ENCODE assay signal across 28 cellular contexts in the genomic region with DNA sequence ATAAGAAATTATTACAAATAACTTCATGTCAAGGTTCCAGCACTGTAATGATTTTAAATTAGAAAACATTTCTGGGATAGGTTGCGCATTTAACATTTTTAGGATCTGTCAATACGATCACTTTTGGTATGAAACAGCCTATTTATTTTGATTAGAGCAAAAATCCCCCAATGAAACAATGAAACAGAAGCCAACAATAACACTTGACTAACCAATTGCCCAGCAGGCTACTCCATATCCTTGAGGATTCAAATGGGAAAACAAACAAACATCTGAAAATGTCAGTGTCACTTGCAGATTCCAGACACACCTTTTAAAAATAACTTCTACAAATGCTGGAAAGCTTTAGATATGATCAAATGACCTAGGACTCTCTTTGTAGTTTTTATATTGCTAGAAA.
"Had no signal": no experiment of that assay in that cellular context is flagged by ENCODE, and none has a peak within 500 bp of the region (broad histone marks: within the 10 kb centered on the region; RNA-seq: fewer than 3 reads in every experiment).

No MANE protein-coding gene starts in this region.

- H3K36me3 Mint-ChIP-seq: activated CD4-positive, alpha-beta memory T cell treated with anti-CD3 and anti-CD28 coated beads for 36 hours; activated CD8-positive, alpha-beta memory T cell treated with anti-CD3 and anti-CD28 coated beads, Interleukin-2, amount 10 ng/mL, durations not matched to agents 7 days and 5 days; activated naive CD4-positive, alpha-beta T cell treated with anti-CD3 and anti-CD28 coated beads, Interleukin-2, amount 10 ng/mL, durations not matched to agents 7 days and 5 days; activated naive CD8-positive, alpha-beta T cell treated with anti-CD3 and anti-CD28 coated beads, Interleukin-2, amount 10 ng/mL, durations not matched to agents 7 days and 5 days; brain had no signal

- H3K4me1 Mint-ChIP-seq: activated CD4-positive, alpha-beta T cell treated with anti-CD3 and anti-CD28 coated beads for 36 hours; activated CD4-positive, alpha-beta T cell treated with anti-CD3 and anti-CD28 coated beads, Interleukin-2, amount 10 ng/mL, durations not matched to agents 24 days and 14 days; activated CD8-positive, alpha-beta memory T cell treated with anti-CD3 and anti-CD28 coated beads, Interleukin-2, amount 10 ng/mL, durations not matched to agents 7 days and 5 days; activated naive CD4-positive, alpha-beta T cell treated with anti-CD3 and anti-CD28 coated beads, Interleukin-2, amount 10 ng/mL, durations not matched to agents 7 days and 5 days; activated naive CD8-positive, alpha-beta T cell treated with anti-CD3 and anti-CD28 coated beads, Interleukin-2, amount 10 ng/mL, durations not matched to agents 7 days and 5 days; brain had no signal

- H3K27me3 Mint-ChIP-seq: activated CD4-positive, alpha-beta memory T cell treated with anti-CD3 and anti-CD28 coated beads for 36 hours; activated CD4-positive, alpha-beta T cell treated with anti-CD3 and anti-CD28 coated beads for 36 hours; activated CD4-positive, alpha-beta T cell treated with anti-CD3 and anti-CD28 coated beads, Interleukin-2, amount 10 ng/mL, durations not matched to agents 24 days and 14 days; activated CD8-positive, alpha-beta memory T cell treated with anti-CD3 and anti-CD28 coated beads, Interleukin-2, amount 10 ng/mL, durations not matched to agents 7 days and 5 days; activated naive CD4-positive, alpha-beta T cell treated with anti-CD3 and anti-CD28 coated beads, Interleukin-2, amount 10 ng/mL, durations not matched to agents 7 days and 5 days; activated naive CD8-positive, alpha-beta T cell treated with anti-CD3 and anti-CD28 coated beads, Interleukin-2, amount 10 ng/mL, durations not matched to agents 7 days and 5 days; brain had no signal

- ATAC-seq: activated CD4-positive, alpha-beta T cell treated with anti-CD3 and anti-CD28 coated beads for 36 hours; activated CD8-positive, alpha-beta memory T cell treated with anti-CD3 and anti-CD28 coated beads, Interleukin-2, amount 10 ng/mL, durations not matched to agents 7 days and 5 days; activated CD8-positive, alpha-beta T cell treated with anti-CD3 and anti-CD28 coated beads, Interleukin-2, amount 10 ng/mL, durations not matched to agents 7 days and 5 days; activated naive CD4-positive, alpha-beta T cell treated with anti-CD3 and anti-CD28 coated beads, Interleukin-2, amount 50 U/mL, for 72 hours had no signal

- H3K4me1 ChIP-seq: ascending aorta, breast epithelium, colonic mucosa had no signal

- H3K4me3 Mint-ChIP-seq: activated CD4-positive, alpha-beta memory T cell treated with anti-CD3 and anti-CD28 coated beads for 36 hours; activated CD4-positive, alpha-beta T cell treated with anti-CD3 and anti-CD28 coated beads for 36 hours; activated CD4-positive, alpha-beta T cell treated with anti-CD3 and anti-CD28 coated beads, Interleukin-2, amount 10 ng/mL, durations not matched to agents 24 days and 14 days; activated CD8-positive, alpha-beta memory T cell treated with anti-CD3 and anti-CD28 coated beads, Interleukin-2, amount 10 ng/mL, durations not matched to agents 7 days and 5 days; activated CD8-positive, alpha-beta T cell treated with anti-CD3 and anti-CD28 coated beads, Interleukin-2, amount 10 ng/mL, durations not matched to agents 7 days and 5 days; activated naive CD4-positive, alpha-beta T cell treated with anti-CD3 and anti-CD28 coated beads, Interleukin-2, amount 10 ng/mL, durations not matched to agents 7 days and 5 days; activated naive CD8-positive, alpha-beta T cell treated with anti-CD3 and anti-CD28 coated beads, Interleukin-2, amount 10 ng/mL, durations not matched to agents 7 days and 5 days; activated T-helper 1 cell treated with anti-CD3 and anti-CD28 coated beads, Interleukin-12 subunit alpha, Interleukin-12 subunit beta, Interleukin-2, Interleukin-4 antibody, amounts not matched to agents 30 ng/mL and 10 ng/mL and 1 ng/mL, durations not matched to agents 14 hours and 24 hours and 36 hours; brain had no signal

- H3K36me3 ChIP-seq: ascending aorta, cardiac muscle cell, colonic mucosa had no signal

- H3K27ac Mint-ChIP-seq: activated CD4-positive, alpha-beta memory T cell treated with anti-CD3 and anti-CD28 coated beads for 36 hours; activated CD4-positive, alpha-beta T cell treated with anti-CD3 and anti-CD28 coated beads for 36 hours; activated CD4-positive, alpha-beta T cell treated with anti-CD3 and anti-CD28 coated beads, Interleukin-2, amount 10 ng/mL, durations not matched to agents 24 days and 14 days; activated CD8-positive, alpha-beta memory T cell treated with anti-CD3 and anti-CD28 coated beads, Interleukin-2, amount 10 ng/mL, durations not matched to agents 7 days and 5 days; activated CD8-positive, alpha-beta T cell treated with anti-CD3 and anti-CD28 coated beads, Interleukin-2, amount 10 ng/mL, durations not matched to agents 7 days and 5 days; activated naive CD4-positive, alpha-beta T cell treated with anti-CD3 and anti-CD28 coated beads, Interleukin-2, amount 10 ng/mL, durations not matched to agents 7 days and 5 days; activated naive CD4-positive, alpha-beta T cell treated with anti-CD3 and anti-CD28 coated beads, Interleukin-2, amount 50 U/mL, for 72 hours; activated naive CD8-positive, alpha-beta T cell treated with anti-CD3 and anti-CD28 coated beads, Interleukin-2, amount 10 ng/mL, durations not matched to agents 7 days and 5 days; activated T-helper 1 cell treated with anti-CD3 and anti-CD28 coated beads, Interleukin-12 subunit alpha, Interleukin-12 subunit beta, Interleukin-2, Interleukin-4 antibody, amounts not matched to agents 30 ng/mL and 10 ng/mL and 1 ng/mL, durations not matched to agents 14 hours and 24 hours and 36 hours; brain had no signal

- DNase-seq: activated CD4-positive, alpha-beta memory T cell treated with anti-CD3 and anti-CD28 coated beads for 36 hours; activated CD4-positive, alpha-beta T cell treated with anti-CD3 and anti-CD28 coated beads for 36 hours; activated CD4-positive, alpha-beta T cell treated with anti-CD3 and anti-CD28 coated beads, Interleukin-2, amount 10 ng/mL, durations not matched to agents 24 days and 14 days; activated CD4-positive, CD25-positive, alpha-beta regulatory T cell; activated CD4-positive, CD25-positive, alpha-beta regulatory T cell treated with anti-CD3 and anti-CD28 coated beads, Interleukin-2, amount 50 U/mL, for 72 hours; activated CD8-positive, alpha-beta memory T cell treated with anti-CD3 and anti-CD28 coated beads, Interleukin-2, amount 10 ng/mL, durations not matched to agents 7 days and 5 days; activated CD8-positive, alpha-beta memory T cell treated with anti-CD3 and anti-CD28 coated beads, Interleukin-2, amount 50 U/mL, for 4 hours; activated CD8-positive, alpha-beta T cell treated with anti-CD3 and anti-CD28 coated beads, Interleukin-2, amount 10 ng/mL, durations not matched to agents 7 days and 5 days; activated gamma-delta T cell; activated naive CD4-positive, alpha-beta T cell; activated naive CD4-positive, alpha-beta T cell treated with anti-CD3 and anti-CD28 coated beads, Interleukin-2, amount 10 ng/mL, durations not matched to agents 7 days and 5 days; activated naive CD8-positive, alpha-beta T cell treated with anti-CD3 and anti-CD28 coated beads, Interleukin-2, amount 10 ng/mL, durations not matched to agents 7 days and 5 days; activated T-cell treated with anti-CD3 and anti-CD28 coated beads, Interleukin-2, amount 50 U/mL, for 1 hour; activated T-cell treated with anti-CD3 and anti-CD28 coated beads, Interleukin-2, amount 50 U/mL, for 48 hours; central memory CD4-positive, alpha-beta T cell; cerebellar nuclear complex; colonic mucosa; effector CD8-positive, alpha-beta T cell; foreskin fibroblast; head of caudate nucleus; T-helper 2 cell had no signal

- H3K27me3 ChIP-seq: ascending aorta, breast epithelium, cardiac muscle cell, colonic mucosa had no signal

- H3K4me3 ChIP-seq: ascending aorta, breast epithelium, cardiac muscle cell, colonic mucosa had no signal

- H3K27ac ChIP-seq: ascending aorta, breast epithelium, cardiac muscle cell, colonic mucosa, epithelial cell of prostate had no signal
